ENCODE assay signal across 8 cellular contexts in the genomic region with DNA sequence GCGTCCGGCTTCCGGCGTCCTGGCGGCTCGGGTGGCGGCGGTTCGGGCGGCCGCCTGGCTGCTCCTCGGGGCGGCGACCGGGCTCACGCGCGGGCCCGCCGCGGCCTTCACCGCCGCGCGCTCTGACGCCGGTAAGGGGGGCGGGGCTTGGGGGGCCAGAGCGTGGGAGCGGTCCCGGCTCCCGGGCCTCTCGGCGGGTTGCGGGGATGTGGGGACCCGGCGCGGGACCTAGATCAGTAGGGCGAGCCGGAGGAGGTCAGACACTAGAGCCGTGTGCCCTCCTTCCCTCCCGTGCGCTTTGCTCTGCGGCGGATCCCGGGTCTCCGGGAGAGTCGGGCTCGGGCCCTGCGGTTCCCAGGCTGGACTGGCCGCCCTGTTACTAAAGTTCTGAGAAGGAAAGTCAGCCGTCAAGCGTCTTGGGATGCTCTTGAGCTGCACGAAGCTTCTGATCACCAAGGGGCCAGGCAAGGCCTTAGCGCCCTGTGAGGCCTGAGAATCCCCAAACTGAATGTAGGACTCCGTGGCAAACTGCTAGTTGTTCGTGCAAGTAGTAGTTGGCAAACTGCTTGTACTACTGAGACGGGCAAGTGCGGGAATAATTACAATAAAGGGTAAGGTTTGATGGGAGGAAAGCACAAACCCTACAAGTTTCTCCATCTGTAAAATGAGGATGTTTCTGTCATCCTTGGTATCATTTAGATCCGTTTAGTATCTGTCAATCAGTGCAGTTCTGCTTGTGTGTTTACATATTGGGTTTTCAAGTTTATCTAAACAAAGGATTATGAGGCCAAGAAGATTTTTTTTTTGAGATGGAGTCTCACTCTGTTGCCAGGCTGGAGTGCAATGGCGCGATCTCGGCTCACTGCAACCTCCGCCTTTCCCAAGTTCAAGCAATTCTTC. TPM values are rescaled to one million over a fixed set of nuclear protein-coding genes. Genes with fewer than 3 reads are reported as not detected.
DNase-seq lines count a peak whose midpoint lies in the region; ATAC-seq, FAIRE-seq and TF ChIP-seq lines count a peak whose summit lies in the region.

No MANE protein-coding gene starts in this region.

- H3K27ac ChIP-seq in SK-N-SH (ENCODE audit: low read depth in 2 of 2, low read length in 1 of 2) (peak overlapping the region; percentile 85 to 86), small intestine (ENCODE audit: low read depth in 1 of 2, low read length in 1 of 2) (peak overlapping the region; percentile 92 to 93)

- WGBS in SK-N-SH (ENCODE audit: low lambda C conversion rate): 27% methylated on average over 13 of the region's 64 CpGs
- 5% methylated on average over 56 to 64 of the region's 64 CpGs for WGBS in small intestine, 3 donors

- H2AFZ ChIP-seq in SK-N-SH (ENCODE audit: low read depth): peak overlapping the region; percentile 98

- H3K27me3 ChIP-seq in BE2C (no peaks in the 10 kb centered on the region), SK-N-SH (ENCODE audit: insufficient read depth) (no peaks in the 10 kb centered on the region), small intestine (ENCODE audit: control insufficient read depth in 2 of 2, insufficient read depth in 2 of 2, low read length in 2 of 2) (no peaks in the 10 kb centered on the region)

- H3K9me3 ChIP-seq in BE2C (no peaks in the 10 kb centered on the region), SK-N-SH (no peaks in the 10 kb centered on the region), small intestine (ENCODE audit: control insufficient read depth, low read depth) (no peaks in the 10 kb centered on the region)

- DNase-seq in BE2C (no peak), GM19239 (ENCODE audit: insufficient read length, low spot score) (no peak), SK-N-SH (no peak), astrocyte of the spinal cord (ENCODE audit: low read depth, low spot score) (peak; percentile 58), iPS-NIHi7 (ENCODE audit: extremely low spot score) (peak; percentile 64), small intestine (peak; percentile 67), NCI-H2081 (lab: John Stamatoyannopoulos, UW) (no peak)

- in situ Hi-C loops in astrocyte of the spinal cord (cut with HindIII; ENCODE audit: low sequenced_read_pairs): no loop called here

- TF ChIP-seq RAD21 in SK-N-SH (IDR thresholded peaks at IDR 0.05; ENCODE audit: low read length): no peak

- no peak for TF ChIP-seq EP300 in SK-N-SH (IDR thresholded peaks at IDR 0.05; ENCODE audit: borderline replicate concordance in 1 of 2, low read depth in 1 of 2, low read length in 1 of 2)

- FAIRE-seq in GM19239 (lab: Jason Lieb, UNC) (peak; percentile 70), small intestine (lab: Jason Lieb, UNC) (no peak)

- POLR2A ChIA-PET in SK-N-SH (lab: Yijun Ruan, JAX): interaction anchor here (0.7 to 1.7 kb wide), 4 partner anchors 27 to 155 kb away, joined by 3 to 6 read pairs (median 4); partner anchors contain the start of genes FBXO45, PAK2, SENP5 and WDR53

- no peaks in the 10 kb centered on the region for H4K20me1 ChIP-seq in SK-N-SH (ENCODE audit: insufficient read depth)

- H3K36me3 ChIP-seq in BE2C: no peaks in the 10 kb centered on the region; the same call in 1 of the 2 replicates
- peaks cover 0 to 4% of the 10 kb centered on the region in 2 experiments for H3K36me3 ChIP-seq in SK-N-SH (replicated peaks in 1 of 2; ENCODE audit: control insufficient read depth in 1 of 2, insufficient read depth in 2 of 2, low read length in 1 of 2)
- no peaks in the 10 kb centered on the region for H3K36me3 ChIP-seq in small intestine (ENCODE audit: control insufficient read depth in 2 of 2, insufficient read depth in 2 of 2, low read length in 2 of 2)

- peaks cover 39% of the 10 kb centered on the region; the same call in 1 of the 2 replicates for H3K79me2 ChIP-seq in SK-N-SH (ENCODE audit: insufficient read depth)

- no peaks in the 10 kb centered on the region for H3K9me2 ChIP-seq in SK-N-SH

- H3F3A ChIP-seq in SK-N-SH (replicated peaks; ENCODE audit: insufficient read depth): peaks cover 16% of the 10 kb centered on the region

- H3K4me2 ChIP-seq in SK-N-SH: peak overlapping the region; percentile 90

- H3K4me3 ChIP-seq in BE2C (ENCODE audit: low read depth, low read length) (peak overlapping the region; percentile 79), SK-N-SH (ENCODE audit: low read depth in 2 of 2, low read length in 1 of 2) (peak overlapping the region; percentile 76 to 80), astrocyte of the spinal cord (ENCODE audit: low read depth, low read length) (peak overlapping the region; percentile 68), small intestine (ENCODE audit: low read depth in 1 of 2, low read length in 2 of 2) (peak overlapping the region; percentile 64 to 93)

- TF ChIP-seq CTCF in BE2C (IDR thresholded peaks at IDR 0.05; ENCODE audit: low read depth, low read length) (no peak), SK-N-SH (IDR thresholded peaks at IDR 0.05) (no peak), astrocyte of the spinal cord (IDR thresholded peaks at IDR 0.05; ENCODE audit: low read depth, low read length) (no peak)

- H3K4me1 ChIP-seq in BE2C: no peaks in the 10 kb centered on the region
- peaks cover 0 to 3% of the 10 kb centered on the region in 2 experiments; a peak in 1 of 4 replicates for H3K4me1 ChIP-seq in SK-N-SH (ENCODE audit: control insufficient read depth in 1 of 2, insufficient read depth in 2 of 2, low read depth in 1 of 2, low read length in 1 of 2)
- H3K4me1 ChIP-seq in small intestine (ENCODE audit: control insufficient read depth in 2 of 2, insufficient read depth in 1 of 2, low read depth in 1 of 2, low read length in 1 of 2): peaks cover 0 to 3% of the 10 kb centered on the region in 2 donors

- CTCF ChIA-PET in SK-N-SH (lab: Yijun Ruan, JAX): interaction anchor here (0.6 to 0.7 kb wide), 2 partner anchors 27 to 104 kb away, joined by 3 read pairs; no protein-coding TSS in a partner anchor

- peak; percentile 66 for ATAC-seq in HG03439 (IDR thresholded peaks at IDR 0.05; ENCODE audit: unreplicated experiment)

- peak overlapping the region; percentile 80 for H3K9ac ChIP-seq in SK-N-SH

TF ChIP-seq in SK-N-SH, 30 proteins besides CTCF, POLR2A, EP300 and RAD21:
- TF ChIP-seq SIN3A (IDR thresholded peaks at IDR 0.05; ENCODE audit: borderline replicate concordance, low read depth, low read length) (0 out of 2 replicates have a peak, but pooled peaks have one; percentile 27), CHD2 (IDR thresholded peaks at IDR 0.05; ENCODE audit: low read length, partially characterized antibody) (no peak), TCF12 (IDR thresholded peaks at IDR 0.05) (no peak), ZBTB33 (IDR thresholded peaks at IDR 0.05; ENCODE audit: borderline replicate concordance, low read depth) (0 out of 2 replicates have a peak, but pooled peaks have one; percentile 5), FOXM1 (IDR thresholded peaks at IDR 0.05; ENCODE audit: low read depth) (no peak)

RNA-seq across cellular contexts. Expression of gene PIGX, which starts 0.6 kb away (rescaled TPM):
- polyA plus RNA-seq in BE2C (2012; ENCODE audit: insufficient read depth, insufficient read length, low read depth): 13.2 TPM
- polyA plus RNA-seq in SK-N-SH (2012; rRNA removed) (15.5 and 20.6 TPM in 2 replicates), small intestine (10 to 100 TPM; 11.9 to 13.8 (median 12.5) TPM)
- polyA plus RNA-seq in SK-N-SH (2012; cell fraction: cytosol; rRNA removed): 27.4 and 31.1 TPM in 2 replicates
- 4.9 and 7.4 TPM in 2 replicates for polyA plus RNA-seq in SK-N-SH (2012; cell fraction: nucleus; rRNA removed)

RNA-seq across cellular contexts. Expression of gene CEP19, which starts 0.7 kb away (rescaled TPM):
- polyA plus RNA-seq in BE2C (2012; ENCODE audit: insufficient read depth, insufficient read length, low read depth): 1.2 TPM
- 2.6 and 3.0 TPM in 2 replicates for polyA plus RNA-seq in SK-N-SH (2012; rRNA removed)
- 4.3 and 5.2 TPM in 2 replicates for polyA plus RNA-seq in SK-N-SH (2012; cell fraction: cytosol; rRNA removed)
- 0.50 and 0.89 TPM in 2 replicates for polyA plus RNA-seq in SK-N-SH (2012; cell fraction: nucleus; rRNA removed)
- under 1 TPM in 2 of 3 donors, not detected in 1; 0.22 to 0.75 TPM for polyA plus RNA-seq in small intestine

RNA-seq across cellular contexts. Expression of gene PAK2, which starts 26.9 kb away (rescaled TPM):
- 43.8 TPM for polyA plus RNA-seq in BE2C (2012; ENCODE audit: insufficient read depth, insufficient read length, low read depth)
- 27.9 and 28.8 TPM in 2 replicates for polyA plus RNA-seq in SK-N-SH (2012; rRNA removed)
- polyA plus RNA-seq in SK-N-SH (2012; cell fraction: cytosol; rRNA removed): 36.1 and 40.8 TPM in 2 replicates
- polyA plus RNA-seq in SK-N-SH (2012; cell fraction: nucleus; rRNA removed): 11.3 and 21.3 TPM in 2 replicates
- polyA plus RNA-seq in small intestine: 10 to 100 TPM; 22.9 to 25.3 (median 23.8) TPM

Comparison
In these comparisons a context has a peak if more than half of its experiments do, and no peak if none do; other contexts are left out.
1. DNase-seq: peak in astrocyte of the spinal cord (single experiment), iPS-NIHi7 (single experiment) and small intestine (single experiment); none in BE2C (single experiment), GM19239 (single experiment), SK-N-SH (single experiment) and NCI-H2081 (0 of 2).
2. Peak in every context shown above with its lines, with median percentiles within 50 percentile points of each other: H3K4me3 ChIP-seq.